25 cellular contexts compared by ENCODE assay signal in genomic region chr11:83746921-83747585, GRCh38.
DNase-seq lines count a peak whose midpoint lies in the region; ATAC-seq, FAIRE-seq and TF ChIP-seq lines count a peak whose summit lies in the region.
"Had no signal": no experiment of that assay in that cellular context is flagged by ENCODE, and none has a peak within 500 bp of the region (broad histone marks: within the 10 kb centered on the region; RNA-seq: fewer than 3 reads in every experiment).

No MANE protein-coding gene starts in this region.

- H3K4me3 Mint-ChIP-seq in activated CD4-positive, alpha-beta T cell treated with anti-CD3 and anti-CD28 coated beads, Interleukin-2, amount 10 ng/mL, durations not matched to agents 24 days and 14 days = no peak overlapping the region
- no peak overlapping the region for H3K4me3 Mint-ChIP-seq in activated CD4-positive, alpha-beta T cell treated with anti-CD3 and anti-CD28 coated beads for 36 hours
- H3K4me3 Mint-ChIP-seq: CD14-positive monocyte; CD4-positive, alpha-beta memory T cell; CD4-positive, CD25-positive, alpha-beta regulatory T cell; CD8-positive, alpha-beta memory T cell had no signal

- peak; percentile 62 for FAIRE-seq in GM12878 (lab: Jason Lieb, UNC)
- FAIRE-seq: A549, GM12891 had no signal

- no peaks in the 10 kb centered on the region for H3K79me2 ChIP-seq in GM12878 (ENCODE audit: control insufficient read depth, insufficient read depth, low read length)

- WGBS in GM12878 (ENCODE audit: insufficient coverage, insufficient replicate concordance, low lambda C conversion rate, missing lambda C conversion rate) = 41% methylated on average over 4 of the region's 4 CpGs

- TF ChIP-seq CTCF in A673 (conservative IDR thresholded peaks at IDR 0.05; ENCODE audit: low read depth, low read length) = no peak
- TF ChIP-seq CTCF in GM12878 (IDR thresholded peaks at IDR 0.05 in 2 of 3, conservative IDR thresholded peaks at IDR 0.05 in 1 of 3; ENCODE audit: control insufficient read depth in 2 of 3, extremely low read depth in 1 of 3, insufficient read depth in 1 of 3, low read depth in 3 of 3, low read length in 3 of 3) = no peak
- no peak for TF ChIP-seq CTCF in vagina (IDR thresholded peaks at IDR 0.05)

- no peak for ATAC-seq in activated CD4-positive, alpha-beta T cell treated with anti-CD3 and anti-CD28 coated beads for 36 hours
- ATAC-seq in GM12878 (no peak), GM18511 (IDR thresholded peaks at IDR 0.05; ENCODE audit: unreplicated experiment) (no peak)
- ATAC-seq: A549 had no signal

- CTCF ChIA-PET in activated CD4-positive, alpha-beta T cell treated with anti-CD3 and anti-CD28 coated beads for 36 hours (lab: Charles Lee) = no interaction called here
- CTCF ChIA-PET in A673 (lab: Charles Lee) = interaction anchor here (0.7 to 1.3 kb wide), 5 partner anchors 8 to 1779 kb away, joined by 3 to 8 read pairs (median 3); no protein-coding TSS in a partner anchor
- CTCF ChIA-PET in GM12878 (lab: Yijun Ruan, JAX) = interaction anchor here (1.0 kb wide), 1 partner anchor 72 kb away, joined by 3 read pairs; no protein-coding TSS in a partner anchor

- no peaks in the 10 kb centered on the region for H3K4me1 Mint-ChIP-seq in activated CD4-positive, alpha-beta T cell treated with anti-CD3 and anti-CD28 coated beads, Interleukin-2, amount 10 ng/mL, durations not matched to agents 24 days and 14 days
- no peaks in the 10 kb centered on the region for H3K4me1 Mint-ChIP-seq in activated CD4-positive, alpha-beta T cell treated with anti-CD3 and anti-CD28 coated beads for 36 hours
- H3K4me1 Mint-ChIP-seq: CD14-positive monocyte; CD4-positive, alpha-beta memory T cell; CD4-positive, CD25-positive, alpha-beta regulatory T cell; CD8-positive, alpha-beta memory T cell had no signal

- TF ChIP-seq RAD21 in GM12878 (IDR thresholded peaks at IDR 0.05; ENCODE audit: insufficient read depth, low read depth, low read length) = no peak

- H3K4me2 ChIP-seq in GM12878 (ENCODE audit: control insufficient read depth, insufficient read depth) = no peak overlapping the region
- H3K4me2 ChIP-seq: A549, BLaER1 had no signal

- H3K27ac ChIP-seq in A673 (ENCODE audit: low read depth, low read length, poor library complexity, severe bottlenecking) (peak overlapping the region; percentile 99), GM12878 (ENCODE audit: control insufficient read depth, insufficient read depth) (no peak overlapping the region), vagina (no peak overlapping the region)
- H3K27ac ChIP-seq: 22Rv1, A549, BLaER1 had no signal

- H3K4me3 ChIP-seq in A673 (ENCODE audit: low read depth, low read length, poor library complexity, severe bottlenecking) (peak overlapping the region; percentile 59), GM12878 (no peak overlapping the region), vagina (no peak overlapping the region)
- H3K4me3 ChIP-seq: A549, BLaER1 had no signal

- intact Hi-C loops in activated CD4-positive, alpha-beta T cell treated with anti-CD3 and anti-CD28 coated beads, Interleukin-2, amount 10 ng/mL, durations not matched to agents 24 days and 14 days (cut with micrococcal nuclease) = no loop called here
- intact Hi-C loops in activated CD4-positive, alpha-beta T cell treated with anti-CD3 and anti-CD28 coated beads for 36 hours (cut with DNase I, micrococcal nuclease) = no loop called here
- intact Hi-C loops in A673 (cut with micrococcal nuclease; ENCODE audit: unreplicated experiment) (loop anchor here (1.0 to 5.0 kb wide), 3 partner anchors 13 to 590 kb away; partner anchors contain the start of gene PCF11), GM12878 (cut with micrococcal nuclease; ENCODE audit: unreplicated experiment) (no loop called here), vagina (cut with DNase I) (no loop called here)

- TF ChIP-seq POLR2A in GM12878 (IDR thresholded peaks at IDR 0.05; ENCODE audit: low read depth, low read length) (no peak), vagina (IDR thresholded peaks at IDR 0.05) (no peak)

- no peak for DNase-seq in activated CD4-positive, alpha-beta T cell treated with anti-CD3 and anti-CD28 coated beads, Interleukin-2, amount 10 ng/mL, durations not matched to agents 24 days and 14 days
- no peak for DNase-seq in activated CD4-positive, alpha-beta T cell treated with anti-CD3 and anti-CD28 coated beads for 36 hours
- DNase-seq in A673 (ENCODE audit: low spot score) = peak; percentile 97
- DNase-seq in GM12878 (ENCODE audit: low read depth, low spot score) = no peak
- DNase-seq in vagina (ENCODE audit: extremely low spot score in 2 of 2) = no peak
- DNase-seq: ACHN; BE2C; C1 segment of cervical spinal cord; CD4-positive, alpha-beta memory T cell; CD4-positive, CD25-positive, alpha-beta regulatory T cell; CD8-positive, alpha-beta memory T cell; COR-L47; DMS 273 treated with DMSO at 0.1 percent for 48 hours; DMS153; DMS53; DMS79; DND-41; EL; GDM1 had no signal

- H3K36me3 ChIP-seq in A673 (ENCODE audit: insufficient read depth, low read length, poor library complexity, severe bottlenecking) (peaks cover 54% of the 10 kb centered on the region), GM12878 (ENCODE audit: control insufficient read depth in 2 of 2, insufficient read depth in 2 of 2, low read length in 1 of 2) (no peaks in the 10 kb centered on the region), vagina (no peaks in the 10 kb centered on the region)
- H3K36me3 ChIP-seq: BE2C, BLaER1 had no signal

- H3K9me3 ChIP-seq in A673 (ENCODE audit: low read depth, low read length, poor library complexity, severe bottlenecking) = peaks cover 32% of the 10 kb centered on the region
- H3K9me3 ChIP-seq in GM12878 (replicated peaks; ENCODE audit: control insufficient read depth, insufficient read depth, low read length) = no peaks in the 10 kb centered on the region
- H3K9me3 ChIP-seq in vagina = no peaks in the 10 kb centered on the region
- H3K9me3 ChIP-seq: A549, BE2C had no signal

- TF ChIP-seq EP300 in GM12878 (IDR thresholded peaks at IDR 0.05; ENCODE audit: borderline replicate concordance in 1 of 2, control insufficient read depth in 1 of 2, low read depth in 2 of 2, low read length in 2 of 2) = no peak

- no peak overlapping the region for H3K9ac ChIP-seq in GM12878 (ENCODE audit: control insufficient read depth, insufficient read depth, low read length)
- H3K9ac ChIP-seq: BLaER1 had no signal

- no peaks in the 10 kb centered on the region for H3K27me3 ChIP-seq in A673 (replicated peaks; ENCODE audit: insufficient read depth, low read depth, low read length, poor library complexity)
- H3K27me3 ChIP-seq in GM12878 (replicated peaks in 1 of 2; ENCODE audit: control insufficient read depth in 2 of 2, insufficient read depth in 2 of 2, low read length in 1 of 2) = no peaks in the 10 kb centered on the region
- H3K27me3 ChIP-seq in vagina = no peaks in the 10 kb centered on the region
- H3K27me3 ChIP-seq: BE2C, BLaER1 had no signal

- no peaks in the 10 kb centered on the region for H3K36me3 Mint-ChIP-seq in activated CD4-positive, alpha-beta T cell treated with anti-CD3 and anti-CD28 coated beads, Interleukin-2, amount 10 ng/mL, durations not matched to agents 24 days and 14 days (ENCODE audit: low read depth)
- H3K36me3 Mint-ChIP-seq in activated CD4-positive, alpha-beta T cell treated with anti-CD3 and anti-CD28 coated beads for 36 hours (ENCODE audit: low read depth) = no peaks in the 10 kb centered on the region
- H3K36me3 Mint-ChIP-seq: CD14-positive monocyte; CD4-positive, alpha-beta memory T cell; CD8-positive, alpha-beta memory T cell had no signal

- BruUV-seq in A673 (replicated peaks; lab: Mats Ljungman, UMichigan) (no TSS peak), GM12878 (replicated peaks; lab: Mats Ljungman, UMichigan) (no TSS peak)

- H4K20me1 ChIP-seq in GM12878 (ENCODE audit: control insufficient read depth, insufficient read depth) = no peaks in the 10 kb centered on the region
- H4K20me1 ChIP-seq: BLaER1 had no signal

- H3K4me1 ChIP-seq in A673 (ENCODE audit: insufficient read depth, low read length, poor library complexity, severe bottlenecking) (peaks cover 14% of the 10 kb centered on the region), GM12878 (ENCODE audit: control insufficient read depth, insufficient read depth, low read length) (no peaks in the 10 kb centered on the region), vagina (no peaks in the 10 kb centered on the region)
- H3K4me1 ChIP-seq: A549, BE2C, BLaER1 had no signal

- POLR2A ChIA-PET in activated CD4-positive, alpha-beta T cell treated with anti-CD3 and anti-CD28 coated beads for 36 hours (lab: Charles Lee) = no interaction called here
- POLR2A ChIA-PET in A673 (lab: Charles Lee; ENCODE audit: low non-redundant PET) = interaction anchor here (0.6 to 2.7 kb wide), 4 partner anchors 14 to 73 kb away, joined by 3 to 11 read pairs (median 6); no protein-coding TSS in a partner anchor
- POLR2A ChIA-PET in GM12878 (lab: Charles Lee) = no interaction called here

- H2AFZ ChIP-seq in GM12878 (ENCODE audit: control insufficient read depth, low read depth, low read length) = no peak overlapping the region

- H3K27ac Mint-ChIP-seq in activated CD4-positive, alpha-beta T cell treated with anti-CD3 and anti-CD28 coated beads, Interleukin-2, amount 10 ng/mL, durations not matched to agents 24 days and 14 days = peak overlapping the region; percentile 39
- no peak overlapping the region for H3K27ac Mint-ChIP-seq in activated CD4-positive, alpha-beta T cell treated with anti-CD3 and anti-CD28 coated beads for 36 hours
- H3K27ac Mint-ChIP-seq: CD14-positive monocyte; CD4-positive, alpha-beta memory T cell; CD4-positive, CD25-positive, alpha-beta regulatory T cell; CD8-positive, alpha-beta memory T cell had no signal

- H3K27me3 Mint-ChIP-seq in activated CD4-positive, alpha-beta T cell treated with anti-CD3 and anti-CD28 coated beads, Interleukin-2, amount 10 ng/mL, durations not matched to agents 24 days and 14 days = no peaks in the 10 kb centered on the region
- H3K27me3 Mint-ChIP-seq in activated CD4-positive, alpha-beta T cell treated with anti-CD3 and anti-CD28 coated beads for 36 hours = peaks cover 10% of the 10 kb centered on the region
- H3K27me3 Mint-ChIP-seq: CD4-positive, CD25-positive, alpha-beta regulatory T cell had no signal

- H3K9me3 Mint-ChIP-seq in activated CD4-positive, alpha-beta T cell treated with anti-CD3 and anti-CD28 coated beads, Interleukin-2, amount 10 ng/mL, durations not matched to agents 24 days and 14 days = no peaks in the 10 kb centered on the region
- H3K9me3 Mint-ChIP-seq in activated CD4-positive, alpha-beta T cell treated with anti-CD3 and anti-CD28 coated beads for 36 hours (ENCODE audit: low read depth) = peaks cover 3% of the 10 kb centered on the region

- in situ Hi-C loops in GM12878 (cut with MboI) = no loop called here

- RAD21 ChIA-PET in GM12878 (lab: Charles Lee; ENCODE audit: unreplicated experiment) = no interaction called here

- SMC1A ChIA-PET in GM12878 (lab: Charles Lee; ENCODE audit: uncharacterized antibody, unreplicated experiment) = no interaction called here
